Comparison of ENCODE assay signal across 12 cellular contexts in the genomic region with DNA sequence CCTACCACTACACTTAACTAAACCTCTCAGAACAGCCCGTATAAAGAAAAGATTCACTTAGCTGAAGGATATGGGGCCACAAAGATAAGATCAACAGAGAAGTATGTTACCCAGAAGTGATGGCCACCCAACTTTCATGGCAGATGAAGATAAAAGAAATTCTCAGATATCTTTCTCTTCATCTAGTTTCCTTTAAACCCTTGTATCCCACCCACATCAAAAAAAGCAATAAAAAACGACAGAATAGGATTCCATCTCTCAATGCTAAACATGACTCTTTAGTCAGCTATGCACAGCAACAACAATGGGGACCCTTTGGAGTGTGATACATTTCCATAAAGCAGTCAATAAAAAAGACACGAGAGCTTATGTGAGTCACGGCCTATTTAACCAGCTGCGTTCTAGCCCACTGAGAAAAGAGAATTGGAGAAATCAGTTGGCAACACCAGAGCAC.
A peak's percentile ranks its signal among the peaks of the same experiment; 100 is the strongest.
DNase-seq lines count a peak whose midpoint lies in the region; ATAC-seq and TF ChIP-seq lines count a peak whose summit lies in the region.
"Had no signal": no experiment of that assay in that cellular context is flagged by ENCODE, and none has a peak within 500 bp of the region (broad histone marks: within the 10 kb centered on the region; RNA-seq: fewer than 3 reads in every experiment).

No MANE protein-coding gene starts in this region.

- peak; percentile 62 for ATAC-seq in CD4-positive, alpha-beta T cell (ENCODE audit: poor library complexity)
- ATAC-seq in RWPE2 (ENCODE audit: low read depth) (peak; percentile 90), upper lobe of left lung (ENCODE audit: low FRiP score in 2 of 2) (no peak), HG02981 (IDR thresholded peaks at IDR 0.05; ENCODE audit: unreplicated experiment) (no peak)

- DNase-seq in CD4-positive, alpha-beta T cell = no peak
- DNase-seq in HCEC 1CT = peak; percentile 69
- DNase-seq in RWPE2 (ENCODE audit: low spot score) = no peak
- DNase-seq in foreskin fibroblast = peak; percentile 62 to 74
- no peak for DNase-seq in upper lobe of left lung
- DNase-seq in OCI-M1 (lab: John Stamatoyannopoulos, UW) = no peak
- no peak for DNase-seq in amniotic stem cell (lab: John Stamatoyannopoulos, UW)
- DNase-seq: cerebellar nuclear complex, Kasumi-1 had no signal

- no peaks in the 10 kb centered on the region for H3K9me3 ChIP-seq in CD4-positive, alpha-beta T cell (ENCODE audit: control insufficient read depth, low read length)
- H3K9me3 ChIP-seq in RWPE2 (ENCODE audit: severe bottlenecking) (no peaks in the 10 kb centered on the region), upper lobe of left lung (no peaks in the 10 kb centered on the region)

- TF ChIP-seq POLR2A in upper lobe of left lung (IDR thresholded peaks at IDR 0.05) = no peak

- no peaks in the 10 kb centered on the region for H3K27me3 Mint-ChIP-seq in CD4-positive, alpha-beta T cell

- 69 to 72% methylated on average over 5 of the region's 5 CpGs for WGBS in upper lobe of left lung, 2 donors

- intact Hi-C loops in CD4-positive, alpha-beta T cell (cut with DNase I, micrococcal nuclease) = no loop called here

- no peak for TF ChIP-seq CTCF in CD4-positive, alpha-beta T cell (IDR thresholded peaks at IDR 0.05)
- TF ChIP-seq CTCF in RWPE2 (IDR thresholded peaks at IDR 0.05; ENCODE audit: poor library complexity, severe bottlenecking) = no peak
- no peak for TF ChIP-seq CTCF in foreskin fibroblast (IDR thresholded peaks at IDR 0.05; ENCODE audit: low read depth, low read length)
- no peak for TF ChIP-seq CTCF in upper lobe of left lung (IDR thresholded peaks at IDR 0.05)

- no peak overlapping the region for H3K27ac ChIP-seq in CD4-positive, alpha-beta T cell (ENCODE audit: low read depth, low read length)
- no peak overlapping the region for H3K27ac ChIP-seq in RWPE2 (ENCODE audit: poor library complexity, severe bottlenecking)
- H3K27ac ChIP-seq in upper lobe of left lung = no peak overlapping the region
- H3K27ac ChIP-seq: VCaP had no signal

- H3K4me3 ChIP-seq in RWPE2 (ENCODE audit: severe bottlenecking) = no peak overlapping the region
- H3K4me3 ChIP-seq in foreskin fibroblast (ENCODE audit: low read depth in 1 of 2, low read length in 2 of 2) = no peak overlapping the region
- no peak overlapping the region for H3K4me3 ChIP-seq in upper lobe of left lung
- H3K4me3 ChIP-seq: lung had no signal

- no peak overlapping the region for H3K4me3 Mint-ChIP-seq in CD4-positive, alpha-beta T cell

- TF ChIP-seq EP300 in upper lobe of left lung (IDR thresholded peaks at IDR 0.05) = no peak

- H3K4me1 ChIP-seq in RWPE2 (ENCODE audit: insufficient read depth, poor library complexity, severe bottlenecking) (peaks cover 6% of the 10 kb centered on the region), upper lobe of left lung (peaks cover 0 to 3% (median 1%) of the 10 kb centered on the region in 4 donors)

- H3K9me3 Mint-ChIP-seq in CD4-positive, alpha-beta T cell = no peaks in the 10 kb centered on the region

- H3K36me3 ChIP-seq in RWPE2 (ENCODE audit: low read depth) (no peaks in the 10 kb centered on the region), upper lobe of left lung (no peaks in the 10 kb centered on the region)

- no peaks in the 10 kb centered on the region for H3K27me3 ChIP-seq in CD4-positive, alpha-beta T cell (ENCODE audit: control insufficient read depth, insufficient read depth, low read length)
- H3K27me3 ChIP-seq in RWPE2 (ENCODE audit: insufficient read depth, poor library complexity, severe bottlenecking) (no peaks in the 10 kb centered on the region), upper lobe of left lung (no peaks in the 10 kb centered on the region)

- CTCF ChIA-PET in CD4-positive, alpha-beta T cell (lab: Charles Lee) = interaction anchor here (1.2 kb wide), 1 partner anchor 114 kb away, joined by 3 read pairs; no protein-coding TSS in a partner anchor

- POLR2A ChIA-PET in CD4-positive, alpha-beta T cell (lab: Charles Lee) = interaction anchor here (0.5 to 1.2 kb wide), 3 partner anchors 8 to 414 kb away, joined by 3 to 5 read pairs (median 3); no protein-coding TSS in a partner anchor

- H3K4me1 Mint-ChIP-seq in CD4-positive, alpha-beta T cell (ENCODE audit: low read depth) = peaks cover 52% of the 10 kb centered on the region

- H3K36me3 Mint-ChIP-seq in CD4-positive, alpha-beta T cell (ENCODE audit: low read depth) = peaks cover 75% of the 10 kb centered on the region

- H3K27ac Mint-ChIP-seq in CD4-positive, alpha-beta T cell = peak overlapping the region; percentile 43

Comparison
In these comparisons a context has a peak if more than half of its experiments do, and no peak if none do; other contexts are left out.
1. ATAC-seq: peak in CD4-positive, alpha-beta T cell (single experiment) and RWPE2 (single experiment); none in upper lobe of left lung (0 of 2) and HG02981 (single experiment).
2. DNase-seq: peak in HCEC 1CT (single experiment) and foreskin fibroblast (2 of 2); none in CD4-positive, alpha-beta T cell (0 of 10), RWPE2 (single experiment), upper lobe of left lung (0 of 2), OCI-M1 (single experiment) and amniotic stem cell (single experiment).